In genomic region chr2:71926098-71926466, GRCh38 we compare ENCODE assay signal across 18 cellular contexts.
"Had no signal": no experiment of that assay in that cellular context is flagged by ENCODE, and none has a peak within 500 bp of the region (broad histone marks: within the 10 kb centered on the region; RNA-seq: fewer than 3 reads in every experiment).

No MANE protein-coding gene starts in this region.

- H3K4me3 ChIP-seq: left ventricle myocardium inferior, neural progenitor cell, spleen had no signal

- DNase-seq: activated CD4-positive, alpha-beta T cell treated with anti-CD3 and anti-CD28 coated beads for 36 hours; activated gamma-delta T cell; activated T-cell treated with anti-CD3 and anti-CD28 coated beads, Interleukin-2, amount 50 U/mL, for 24 hours; amygdala; cerebellar nuclear complex; glutamatergic neuron; left ventricle myocardium inferior; stimulated activated CD4-positive, alpha-beta T cell treated with anti-CD3 and anti-CD28 coated beads, Interleukin-1b, Interleukin-23, amount 100 ng/mL, for 48 hours had no signal

- H3K27me3 Mint-ChIP-seq: activated CD4-positive, alpha-beta T cell treated with anti-CD3 and anti-CD28 coated beads for 36 hours; activated naive CD8-positive, alpha-beta T cell; activated T-cell treated with anti-CD3 and anti-CD28 coated beads, Interleukin-2, amount 50 U/mL, for 24 hours; stimulated activated memory B cell treated with anti-CD40 and anti-IgM and Interleukin-4, amounts not matched to agents 10 μg/mL and 1 μg/mL and 100 μg/mL, for 72 hours had no signal

- H3K9me3 ChIP-seq: left ventricle myocardium inferior, spleen had no signal

- H3K4me3 Mint-ChIP-seq: activated CD4-positive, alpha-beta T cell treated with anti-CD3 and anti-CD28 coated beads for 36 hours; activated naive CD8-positive, alpha-beta T cell; activated T-cell treated with anti-CD3 and anti-CD28 coated beads, Interleukin-2, amount 50 U/mL, for 24 hours; brain; neural progenitor cell; stimulated activated memory B cell treated with anti-CD40 and anti-IgM and Interleukin-4, amounts not matched to agents 10 μg/mL and 1 μg/mL and 100 μg/mL, for 72 hours had no signal

- H3K36me3 ChIP-seq: left ventricle myocardium inferior, neural progenitor cell, spleen had no signal

- H3K36me3 Mint-ChIP-seq: activated naive CD8-positive, alpha-beta T cell; brain; neural progenitor cell; stimulated activated memory B cell treated with anti-CD40 and anti-IgM and Interleukin-4, amounts not matched to agents 10 μg/mL and 1 μg/mL and 100 μg/mL, for 72 hours; type B pancreatic cell had no signal

- H3K27ac ChIP-seq: left ventricle myocardium inferior, neural progenitor cell, parathyroid adenoma, spleen, VCaP had no signal

- ATAC-seq: activated CD4-positive, alpha-beta T cell treated with anti-CD3 and anti-CD28 coated beads for 36 hours; esophagus mucosa; right cardiac atrium; stimulated activated memory B cell treated with anti-CD40 and anti-IgM and Interleukin-4, amounts not matched to agents 10 μg/mL and 1 μg/mL and 100 μg/mL, for 72 hours had no signal

- H3K4me1 ChIP-seq: left ventricle myocardium inferior, neural progenitor cell had no signal

- H3K27me3 ChIP-seq: neural progenitor cell, spleen had no signal

- H3K27ac Mint-ChIP-seq: activated CD4-positive, alpha-beta T cell treated with anti-CD3 and anti-CD28 coated beads for 36 hours; activated naive CD8-positive, alpha-beta T cell; activated T-cell treated with anti-CD3 and anti-CD28 coated beads, Interleukin-2, amount 50 U/mL, for 24 hours; stimulated activated memory B cell treated with anti-CD40 and anti-IgM and Interleukin-4, amounts not matched to agents 10 μg/mL and 1 μg/mL and 100 μg/mL, for 72 hours; type B pancreatic cell had no signal

- H3K9me3 Mint-ChIP-seq: activated T-cell treated with anti-CD3 and anti-CD28 coated beads, Interleukin-2, amount 50 U/mL, for 24 hours; brain; neural progenitor cell; stimulated activated memory B cell treated with anti-CD40 and anti-IgM and Interleukin-4, amounts not matched to agents 10 μg/mL and 1 μg/mL and 100 μg/mL, for 72 hours; type B pancreatic cell had no signal

- H3K4me1 Mint-ChIP-seq: activated CD4-positive, alpha-beta T cell treated with anti-CD3 and anti-CD28 coated beads for 36 hours; brain; stimulated activated memory B cell treated with anti-CD40 and anti-IgM and Interleukin-4, amounts not matched to agents 10 μg/mL and 1 μg/mL and 100 μg/mL, for 72 hours had no signal
